ENCODE assay signal across 36 cellular contexts in the genomic region with DNA sequence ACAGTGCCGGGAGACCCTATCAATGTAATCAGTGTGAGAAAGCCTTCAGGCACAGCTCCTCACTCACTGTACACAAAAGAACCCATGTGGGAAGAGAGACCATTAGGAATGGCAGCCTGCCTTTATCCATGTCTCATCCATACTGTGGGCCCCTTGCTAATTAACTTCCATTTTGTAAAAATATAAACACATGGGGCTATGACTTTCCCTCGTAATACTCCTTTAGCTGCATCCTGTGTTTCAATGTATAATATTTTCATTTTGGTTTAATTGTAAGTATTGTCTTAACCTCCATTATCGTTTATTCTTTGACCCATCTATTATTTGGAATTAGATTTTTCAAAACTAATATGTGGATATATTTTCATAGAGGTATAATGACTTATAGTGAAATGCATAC. TPM values are rescaled to one million over a fixed set of nuclear protein-coding genes. Genes with fewer than 3 reads are reported as not detected.
"Had no signal": no experiment of that assay in that cellular context is flagged by ENCODE, and none has a peak within 500 bp of the region (broad histone marks: within the 10 kb centered on the region; RNA-seq: fewer than 3 reads in every experiment).

No MANE protein-coding gene starts in this region.

- H3K4me1 Mint-ChIP-seq: activated CD4-positive, alpha-beta T cell treated with anti-CD3 and anti-CD28 coated beads, Interleukin-2, amount 10 ng/mL, durations not matched to agents 24 days and 14 days; activated T-helper 17 cell treated with anti-CD3 and anti-CD28 coated beads, Interleukin-2, amount 50 U/mL, for 72 hours; central memory CD8-positive, alpha-beta T cell; stimulated activated memory B cell treated with anti-CD40 and anti-IgM and Interleukin-4, amounts not matched to agents 10 μg/mL and 1 μg/mL and 100 μg/mL, for 72 hours; stimulated activated naive CD8-positive, alpha-beta T cell treated with anti-CD3 and anti-CD28 coated beads, Interleukin-15, amount 100 ng/mL, for 72 hours had no signal

- ATAC-seq: activated CD8-positive, alpha-beta T cell treated with anti-CD3 and anti-CD28 coated beads for 36 hours; activated naive CD4-positive, alpha-beta T cell treated with anti-CD3 and anti-CD28 coated beads, Interleukin-2, amount 50 U/mL, for 72 hours; activated T-cell treated with anti-CD3 and anti-CD28 coated beads, Interleukin-2, amount 50 U/mL, for 4 hours; activated T-helper 17 cell treated with anti-CD3 and anti-CD28 coated beads, Interleukin-2, amount 50 U/mL, for 72 hours; gastroesophageal sphincter; left colon; natural killer cell; stimulated activated memory B cell treated with anti-CD40 and anti-IgM and Interleukin-4, amounts not matched to agents 10 μg/mL and 1 μg/mL and 100 μg/mL, for 72 hours; stimulated activated naive CD8-positive, alpha-beta T cell treated with anti-CD3 and anti-CD28 coated beads, Interleukin-15, amount 100 ng/mL, for 72 hours had no signal

- H3K27me3 ChIP-seq: gastroesophageal sphincter, right atrium auricular region, suprapubic skin, tibial nerve had no signal

- H3K27ac ChIP-seq: gastroesophageal sphincter, right atrium auricular region, skin epidermis, suprapubic skin, tibial nerve had no signal

- DNase-seq: activated CD4-positive, alpha-beta T cell treated with anti-CD3 and anti-CD28 coated beads, Interleukin-2, amount 10 ng/mL, durations not matched to agents 24 days and 14 days; activated CD4-positive, CD25-positive, alpha-beta regulatory T cell treated with anti-CD3 and anti-CD28 coated beads, Interleukin-2, amount 50 U/mL, for 72 hours; activated CD8-positive, alpha-beta T cell treated with anti-CD3 and anti-CD28 coated beads for 36 hours; activated T-cell treated with anti-CD3 and anti-CD28 coated beads, Interleukin-2, amount 50 U/mL, for 4 hours; anterior cingulate cortex; effector memory CD4-positive, alpha-beta T cell; hippocampal formation; immature natural killer cell; kidney; left colon; midbrain; natural killer cell; stimulated activated CD4-positive, alpha-beta T cell treated with anti-CD3 and anti-CD28 coated beads, Interleukin-1b, Interleukin-23, amount 100 ng/mL, for 48 hours; stimulated activated CD4-positive, alpha-beta T cell treated with anti-CD3 and anti-CD28 coated beads, Interleukin-4, amount 100 ng/mL, for 4 hours; stimulated activated CD8-positive, alpha-beta memory T cell treated with anti-CD3 and anti-CD28 coated beads, Interleukin-4, amount 100 ng/mL, for 48 hours; stimulated activated naive CD8-positive, alpha-beta T cell treated with anti-CD3 and anti-CD28 coated beads, Interleukin-15, amount 100 ng/mL, for 72 hours; SW 1271; T1000 had no signal

- H3K4me1 ChIP-seq: gastroesophageal sphincter, right atrium auricular region, suprapubic skin, tibial nerve had no signal

- H3K4me3 Mint-ChIP-seq: activated CD4-positive, alpha-beta T cell treated with anti-CD3 and anti-CD28 coated beads, Interleukin-2, amount 10 ng/mL, durations not matched to agents 24 days and 14 days; activated CD8-positive, alpha-beta T cell treated with anti-CD3 and anti-CD28 coated beads for 36 hours; activated T-cell treated with anti-CD3 and anti-CD28 coated beads, Interleukin-2, amount 50 U/mL, for 4 hours; activated T-helper 17 cell treated with anti-CD3 and anti-CD28 coated beads, Interleukin-2, amount 50 U/mL, for 72 hours; central memory CD8-positive, alpha-beta T cell; immature natural killer cell; natural killer cell; stimulated activated memory B cell treated with anti-CD40 and anti-IgM and Interleukin-4, amounts not matched to agents 10 μg/mL and 1 μg/mL and 100 μg/mL, for 72 hours; stimulated activated naive CD8-positive, alpha-beta T cell treated with anti-CD3 and anti-CD28 coated beads, Interleukin-15, amount 100 ng/mL, for 72 hours; T-helper 1 cell treated with Interleukin-12 subunit alpha and Interleukin-12 subunit beta and Interleukin-4 antibody, amounts not matched to agents 30 μg/mL and 1 μg/mL, for 36 hours had no signal

- H3K4me3 ChIP-seq: gastroesophageal sphincter, right atrium auricular region, skin epidermis, suprapubic skin, tibial nerve had no signal

- H3K27me3 Mint-ChIP-seq: activated CD4-positive, alpha-beta T cell treated with anti-CD3 and anti-CD28 coated beads, Interleukin-2, amount 10 ng/mL, durations not matched to agents 24 days and 14 days; activated CD8-positive, alpha-beta T cell treated with anti-CD3 and anti-CD28 coated beads for 36 hours; activated T-helper 17 cell treated with anti-CD3 and anti-CD28 coated beads, Interleukin-2, amount 50 U/mL, for 72 hours; central memory CD8-positive, alpha-beta T cell; stimulated activated memory B cell treated with anti-CD40 and anti-IgM and Interleukin-4, amounts not matched to agents 10 μg/mL and 1 μg/mL and 100 μg/mL, for 72 hours; stimulated activated naive CD8-positive, alpha-beta T cell treated with anti-CD3 and anti-CD28 coated beads, Interleukin-15, amount 100 ng/mL, for 72 hours had no signal

- H3K27ac Mint-ChIP-seq: activated CD4-positive, alpha-beta T cell treated with anti-CD3 and anti-CD28 coated beads, Interleukin-2, amount 10 ng/mL, durations not matched to agents 24 days and 14 days; activated CD8-positive, alpha-beta T cell treated with anti-CD3 and anti-CD28 coated beads for 36 hours; activated naive CD4-positive, alpha-beta T cell treated with anti-CD3 and anti-CD28 coated beads, Interleukin-2, amount 50 U/mL, for 72 hours; activated T-helper 17 cell treated with anti-CD3 and anti-CD28 coated beads, Interleukin-2, amount 50 U/mL, for 72 hours; immature natural killer cell; natural killer cell; stimulated activated memory B cell treated with anti-CD40 and anti-IgM and Interleukin-4, amounts not matched to agents 10 μg/mL and 1 μg/mL and 100 μg/mL, for 72 hours; stimulated activated naive CD8-positive, alpha-beta T cell treated with anti-CD3 and anti-CD28 coated beads, Interleukin-15, amount 100 ng/mL, for 72 hours; T-helper 1 cell treated with Interleukin-12 subunit alpha and Interleukin-12 subunit beta and Interleukin-4 antibody, amounts not matched to agents 30 μg/mL and 1 μg/mL, for 36 hours had no signal

RNA-seq across cellular contexts. Expression of gene ADGRE3, which starts 44.5 kb away (rescaled TPM):
- total RNA-seq: activated CD4-positive, alpha-beta T cell treated with anti-CD3 and anti-CD28 coated beads, Interleukin-2, amount 10 ng/mL, durations not matched to agents 24 days and 14 days; activated CD8-positive, alpha-beta T cell treated with anti-CD3 and anti-CD28 coated beads for 36 hours; activated naive CD4-positive, alpha-beta T cell treated with anti-CD3 and anti-CD28 coated beads, Interleukin-2, amount 50 U/mL, for 72 hours; activated T-cell treated with anti-CD3 and anti-CD28 coated beads, Interleukin-2, amount 50 U/mL, for 4 hours; activated T-helper 17 cell treated with anti-CD3 and anti-CD28 coated beads, Interleukin-2, amount 50 U/mL, for 72 hours; bronchial epithelial cell; dermis microvascular lymphatic vessel endothelial cell; endothelial cell of umbilical vein; fibroblast of lung; fibroblast of villous mesenchyme; gastroesophageal sphincter; left colon; lower leg skin; pulmonary artery endothelial cell; right atrium auricular region; suprapubic skin; tibial nerve had no signal
- polyA plus RNA-seq: endothelial cell of umbilical vein, fibroblast of lung, urinary bladder had no signal

RNA-seq across cellular contexts. Expression of gene ADGRE2, which starts 59.2 kb away (rescaled TPM):
- total RNA-seq: endothelial cell of umbilical vein, pulmonary artery endothelial cell had no signal
- polyA plus RNA-seq: endothelial cell of umbilical vein had no signal
